ENCODE assay signal across 8 cellular contexts in genomic region chr1:28233264-28233606, GRCh38. TPM values are rescaled to one million over a fixed set of nuclear protein-coding genes. Genes with fewer than 3 reads are reported as not detected.
DNase-seq lines count a peak whose midpoint lies in the region; ATAC-seq and TF ChIP-seq lines count a peak whose summit lies in the region.

No MANE protein-coding gene starts in this region.

- no peak for ATAC-seq in HG03378 (IDR thresholded peaks at IDR 0.05; ENCODE audit: unreplicated experiment)
- no peak for ATAC-seq in omental fat pad (ENCODE audit: low FRiP score)

- H3K4me3 ChIP-seq in GM12865 (ENCODE audit: low read depth, low read length): peak overlapping the region; percentile 99
- H3K4me3 ChIP-seq in SK-N-MC: peak overlapping the region; percentile 92
- H3K4me3 ChIP-seq in fibroblast of mammary gland (ENCODE audit: control insufficient read depth, low read depth, low read length): peak overlapping the region; percentile 83
- H3K4me3 ChIP-seq in retinal pigment epithelial cell (ENCODE audit: low read length): peak overlapping the region; percentile 89

- peaks cover 37% of the 10 kb centered on the region for H3K36me3 ChIP-seq in SK-N-MC (ENCODE audit: insufficient read depth, low read length)

- H3K9me3 ChIP-seq in SK-N-MC (ENCODE audit: low read depth, low read length): no peaks in the 10 kb centered on the region

- no peak for DNase-seq in GM12865 (ENCODE audit: low read depth)
- no peak for DNase-seq in SK-N-MC (ENCODE audit: low read depth, low spot score)
- DNase-seq in fibroblast of mammary gland (ENCODE audit: low read depth): no peak
- no peak for DNase-seq in retinal pigment epithelial cell (ENCODE audit: low read depth)
- no peak for DNase-seq in stimulated activated CD4-positive, alpha-beta T cell treated with anti-CD3 and anti-CD28 coated beads, Interleukin-15, amount 100 ng/mL, for 24 hours
- DNase-seq in GF-D8 (lab: John Stamatoyannopoulos, UW): no peak
- no peak for DNase-seq in omental fat pad (ENCODE audit: low spot score)

- TF ChIP-seq CTCF in GM12865 (IDR thresholded peaks at IDR 0.05; ENCODE audit: insufficient read depth, low read depth, low read length, missing control alignments) (no peak), fibroblast of mammary gland (conservative IDR thresholded peaks at IDR 0.05; ENCODE audit: control insufficient read depth, insufficient read depth, low read depth, low read length) (no peak), retinal pigment epithelial cell (conservative IDR thresholded peaks at IDR 0.05; ENCODE audit: low read depth, low read length) (no peak), omental fat pad (IDR thresholded peaks at IDR 0.05) (no peak)

- no peak overlapping the region for H3K9ac ChIP-seq in SK-N-MC (ENCODE audit: insufficient read length)

- H3K27ac ChIP-seq in SK-N-MC: no peak overlapping the region

RNA-seq across cellular contexts. Expression of gene DNAJC8, which starts 0.4 kb away (rescaled TPM):
- total RNA-seq in omental fat pad: 10 to 100 TPM; 48.3 to 72.2 (median 64.1) TPM

RNA-seq across cellular contexts. Expression of gene ATP5IF1, which starts 2.7 kb away (rescaled TPM):
- total RNA-seq in omental fat pad: 100 to 1,000 TPM in 2 of 4 donors, 10 to 100 TPM in 2; 92.5 to 149 (median 107) TPM

RNA-seq across cellular contexts. Expression of gene SESN2, which starts 26.1 kb away (rescaled TPM):
- total RNA-seq in omental fat pad: 10 to 100 TPM; 13.2 to 20.4 (median 13.8) TPM

RNA-seq across cellular contexts. Expression of gene PTAFR, which starts 56.7 kb away (rescaled TPM):
- 10 to 100 TPM in 3 of 4 donors, 1 to 10 TPM in 1; 8.2 to 28.3 (median 19.0) TPM for total RNA-seq in omental fat pad
